Comparison of ENCODE assay signal across 2 cellular contexts in the genomic region with DNA sequence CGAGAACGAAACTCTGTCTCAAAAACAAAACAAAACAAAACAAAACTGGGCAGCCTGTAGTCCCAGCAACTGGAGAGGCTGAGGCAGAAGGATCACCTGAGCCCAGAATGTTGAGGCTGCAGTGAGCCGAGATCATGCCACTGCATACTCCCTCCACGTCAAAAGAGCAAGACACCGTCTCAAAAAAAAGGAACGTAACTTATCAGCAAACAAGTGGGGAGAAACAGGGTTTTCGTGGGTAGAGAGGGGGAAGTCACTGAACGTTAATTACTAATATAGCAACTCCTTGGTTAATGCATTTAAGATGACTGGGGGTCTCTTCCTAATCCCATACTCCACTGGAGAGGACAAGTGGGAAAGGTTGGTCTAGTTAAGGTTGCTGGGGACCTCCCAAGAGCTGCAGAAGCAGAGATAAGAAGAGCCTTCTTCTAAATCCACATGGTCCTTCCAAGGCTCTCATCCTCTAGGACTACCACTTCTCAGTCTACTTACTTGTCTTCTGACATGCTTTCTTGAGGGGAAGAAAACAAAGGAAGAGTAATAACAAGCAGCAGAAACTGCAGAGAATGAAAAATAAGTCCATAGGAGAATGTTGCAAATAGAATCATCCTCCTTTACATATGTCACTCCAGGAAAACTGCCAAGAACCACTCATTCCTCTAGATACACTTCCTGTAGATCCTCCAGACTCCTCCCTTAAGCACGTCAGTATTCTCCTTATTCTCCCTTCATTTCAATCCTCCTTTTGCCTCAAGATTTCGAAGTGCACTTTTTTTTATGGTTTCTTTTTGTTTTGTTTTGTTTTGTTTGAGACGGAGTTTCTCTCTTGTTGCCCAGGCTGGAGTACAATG.
TF ChIP-seq lines count a peak whose summit lies in the region.

No MANE protein-coding gene starts in this region.

TF ChIP-seq in endothelial cell of umbilical vein, 7 proteins besides CTCF, POLR2A, EP300 and RAD21:
- no peak for TF ChIP-seq EZH2 (IDR thresholded peaks at IDR 0.05; ENCODE audit: borderline replicate concordance, low read depth, low read length, severe bottlenecking)
- peak; percentile 6 for TF ChIP-seq FOS (IDR thresholded peaks at IDR 0.05; ENCODE audit: borderline replicate concordance, insufficient read depth, low read length)
- no peak for TF ChIP-seq POLR2AphosphoS5 (IDR thresholded peaks at IDR 0.05; ENCODE audit: insufficient read depth, low read depth, low read length)

TF ChIP-seq in HEK293T, 16 proteins besides CTCF, POLR2A, EP300 and RAD21:
- TF ChIP-seq LEF1 (IDR thresholded peaks at IDR 0.05; ENCODE audit: borderline replicate concordance) = no peak
- TF ChIP-seq TARDBP (IDR thresholded peaks at IDR 0.05) = no peak
